11 cellular contexts compared by ENCODE assay signal in the genomic region with DNA sequence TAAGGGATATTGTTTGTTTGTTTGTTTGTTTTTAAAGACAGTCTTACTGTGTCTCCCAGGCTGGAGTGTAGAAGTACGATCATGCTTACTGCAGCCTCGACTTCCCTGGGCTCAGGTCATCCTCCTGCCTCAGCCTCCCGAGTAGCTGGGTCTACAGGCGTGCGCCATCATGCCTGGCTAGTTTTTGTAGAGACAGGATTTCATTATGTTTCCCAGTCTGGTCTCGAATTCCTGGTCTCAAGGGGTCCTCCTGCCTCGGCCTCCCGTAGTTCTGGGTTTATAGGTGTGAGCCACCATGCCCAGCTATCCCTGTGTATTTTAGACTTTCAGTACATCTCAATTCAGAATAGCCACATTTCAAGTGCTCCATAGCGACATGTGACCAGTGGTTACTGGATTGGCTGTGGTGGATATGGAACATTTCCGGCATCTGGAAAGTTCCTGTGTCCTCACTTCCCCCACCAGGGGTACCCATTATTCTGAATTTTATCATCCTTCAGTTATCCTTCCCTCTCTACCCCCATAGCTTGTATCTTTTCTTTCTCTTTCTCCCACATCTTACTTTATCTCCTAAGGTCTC.
DNase-seq lines count a peak whose midpoint lies in the region; ATAC-seq, FAIRE-seq and TF ChIP-seq lines count a peak whose summit lies in the region.
"Had no signal": no experiment of that assay in that cellular context is flagged by ENCODE, and none has a peak within 500 bp of the region (broad histone marks: within the 10 kb centered on the region; RNA-seq: fewer than 3 reads in every experiment).

No MANE protein-coding gene starts in this region.

- peak overlapping the region; percentile 78 for H3K4me2 ChIP-seq in DND-41 (ENCODE audit: insufficient read depth, low read length)

- intact Hi-C loops in activated B cell treated with CpG ODN at 0.5 μM for 24 hours (cut with micrococcal nuclease) (no loop called here), lower lobe of right lung (cut with DNase I) (no loop called here), kidney (cut with DNase I) (no loop called here)

- H3K4me1 ChIP-seq in DND-41 (ENCODE audit: insufficient read depth, low read length) (peaks cover 19% of the 10 kb centered on the region), lower lobe of right lung (peaks cover 20% of the 10 kb centered on the region), kidney (ENCODE audit: control insufficient read depth in 1 of 2, insufficient read depth in 1 of 2, low read depth in 1 of 2, low read length in 2 of 2) (peaks cover 4 to 9% of the 10 kb centered on the region in 2 donors)

- 0 out of 2 replicates have a peak, but pooled peaks cover 5% of the 10 kb centered on the region for H3K79me2 ChIP-seq in DND-41 (ENCODE audit: insufficient read depth, low read length)

- TF ChIP-seq CTCF in DND-41 (IDR thresholded peaks at IDR 0.05; ENCODE audit: borderline replicate concordance, extremely low read depth, low read length, poor library complexity, severe bottlenecking) (no peak), activated B cell treated with CpG ODN at 0.5 μM for 24 hours (IDR thresholded peaks at IDR 0.05) (no peak), lower lobe of right lung (IDR thresholded peaks at IDR 0.05) (no peak), kidney (IDR thresholded peaks at IDR 0.05; ENCODE audit: borderline replicate concordance, extremely low read depth, insufficient read depth) (no peak)

- no peak for ATAC-seq in DND-41 (ENCODE audit: insufficient read depth, low read depth)
- no peak for ATAC-seq in activated B cell treated with CpG ODN at 0.5 μM for 24 hours (ENCODE audit: low read depth)
- no peak for ATAC-seq in lower lobe of right lung

- H3K9me3 ChIP-seq in DND-41 (ENCODE audit: insufficient read depth, low read length, severe bottlenecking) (no peaks in the 10 kb centered on the region), lower lobe of right lung (no peaks in the 10 kb centered on the region), kidney (ENCODE audit: control insufficient read depth in 1 of 2, low read length in 2 of 2) (peaks cover 0 to 4% of the 10 kb centered on the region in 2 donors)
- H3K9me3 ChIP-seq: mucosa of descending colon had no signal

- no peak overlapping the region for H3K9ac ChIP-seq in DND-41 (ENCODE audit: low read depth, low read length)
- no peak overlapping the region for H3K9ac ChIP-seq in kidney (ENCODE audit: low read length in 2 of 2)

- DNase-seq in A172 (ENCODE audit: low spot score) (peak; percentile 8), DND-41 (no peak), activated B cell treated with CpG ODN at 0.5 μM for 24 hours (no peak), lower lobe of right lung (no peak), NCI-H1092 treated with DMSO at 0.1 percent for 48 hours (lab: John Stamatoyannopoulos, UW) (no peak), globus pallidus (ENCODE audit: low spot score) (no peak), kidney (no peak), kidney glomerular epithelial cell (lab: John Stamatoyannopoulos, UW) (no peak)

- no peak overlapping the region for H2AFZ ChIP-seq in DND-41 (ENCODE audit: low read depth, low read length)

- no peaks in the 10 kb centered on the region for H3K36me3 ChIP-seq in DND-41 (ENCODE audit: insufficient read depth, low read length)
- H3K36me3 ChIP-seq in lower lobe of right lung = no peaks in the 10 kb centered on the region
- H3K36me3 ChIP-seq in kidney (ENCODE audit: control insufficient read depth in 1 of 2, insufficient read depth in 2 of 2, low read length in 2 of 2) = no peaks in the 10 kb centered on the region
- H3K36me3 ChIP-seq: upper lobe of left lung had no signal

- FAIRE-seq in kidney (lab: Jason Lieb, UNC) = no peak
- FAIRE-seq: TTC549 had no signal

- H4K20me1 ChIP-seq in DND-41 (ENCODE audit: insufficient read depth, low read length) = no peaks in the 10 kb centered on the region

- POLR2A ChIA-PET in activated B cell treated with CpG ODN at 0.5 μM for 24 hours (lab: Charles Lee) = interaction anchor here (2.8 kb wide), 1 partner anchor 16 kb away, joined by 12 read pairs; no protein-coding TSS in a partner anchor

- peak overlapping the region; percentile 68 for H3K4me3 Mint-ChIP-seq in activated B cell treated with CpG ODN at 0.5 μM for 24 hours

- no peaks in the 10 kb centered on the region for H3K27me3 Mint-ChIP-seq in activated B cell treated with CpG ODN at 0.5 μM for 24 hours

- peaks cover 5% of the 10 kb centered on the region for H3K9me3 Mint-ChIP-seq in activated B cell treated with CpG ODN at 0.5 μM for 24 hours

- H3K4me3 ChIP-seq in DND-41 (ENCODE audit: low read depth in 1 of 2, low read length in 2 of 2) (peak overlapping the region in 1 of 2 experiments; percentile 83; a peak in 1 of 4 replicates), lower lobe of right lung (peak overlapping the region; percentile 78), kidney (ENCODE audit: low read length in 2 of 2) (peak overlapping the region in 1 of 2 donors; percentile 84)

- CTCF ChIA-PET in activated B cell treated with CpG ODN at 0.5 μM for 24 hours (lab: Charles Lee) = interaction anchor here (1.5 kb wide), 1 partner anchor 61 kb away, joined by 4 read pairs; the partner anchor contains the start of gene HRK

- peaks cover 47% of the 10 kb centered on the region for H3K4me1 Mint-ChIP-seq in activated B cell treated with CpG ODN at 0.5 μM for 24 hours

- peaks cover 7% of the 10 kb centered on the region for H3K36me3 Mint-ChIP-seq in activated B cell treated with CpG ODN at 0.5 μM for 24 hours (ENCODE audit: low read depth)

- no peak overlapping the region for H3K27ac ChIP-seq in DND-41 (ENCODE audit: low read length)
- H3K27ac ChIP-seq in lower lobe of right lung = peak overlapping the region; percentile 95
- no peak overlapping the region for H3K27ac ChIP-seq in kidney (ENCODE audit: low read depth in 2 of 2, low read length in 2 of 2)

- H3K27ac Mint-ChIP-seq in activated B cell treated with CpG ODN at 0.5 μM for 24 hours = peak overlapping the region; percentile 68

- H3K27me3 ChIP-seq in DND-41 (ENCODE audit: insufficient read depth, low read length, poor library complexity) = no peaks in the 10 kb centered on the region
- no peaks in the 10 kb centered on the region for H3K27me3 ChIP-seq in lower lobe of right lung (ENCODE audit: low read depth)
- H3K27me3 ChIP-seq: upper lobe of left lung had no signal
